15 cellular contexts compared by ENCODE assay signal in genomic region chr2:129885735-129886134, GRCh38.
DNase-seq lines count a peak whose midpoint lies in the region; ATAC-seq and TF ChIP-seq lines count a peak whose summit lies in the region.
"Had no signal": no experiment of that assay in that cellular context is flagged by ENCODE, and none has a peak within 500 bp of the region (broad histone marks: within the 10 kb centered on the region; RNA-seq: fewer than 3 reads in every experiment).

No MANE protein-coding gene starts in this region.

- no peak overlapping the region for H3K4me3 Mint-ChIP-seq in chondrocyte (ENCODE audit: unreplicated experiment)
- no peak overlapping the region for H3K4me3 Mint-ChIP-seq in osteocyte (ENCODE audit: unreplicated experiment)
- H3K4me3 Mint-ChIP-seq: activated naive CD8-positive, alpha-beta T cell treated with anti-CD3 and anti-CD28 coated beads, Interleukin-2, amount 50 U/mL, for 24 hours; naive thymus-derived CD4-positive, alpha-beta T cell had no signal

- H3K27ac Mint-ChIP-seq in chondrocyte (ENCODE audit: unreplicated experiment) (no peak overlapping the region), osteocyte (ENCODE audit: unreplicated experiment) (no peak overlapping the region)
- H3K27ac Mint-ChIP-seq: activated naive CD8-positive, alpha-beta T cell treated with anti-CD3 and anti-CD28 coated beads, Interleukin-2, amount 50 U/mL, for 24 hours; naive thymus-derived CD4-positive, alpha-beta T cell had no signal

- TF ChIP-seq CTCF in chondrocyte (IDR thresholded peaks at IDR 0.05), result peak; percentile 28
- TF ChIP-seq CTCF in osteocyte (IDR thresholded peaks at IDR 0.05), result no peak

- no peaks in the 10 kb centered on the region for H3K36me3 Mint-ChIP-seq in chondrocyte (ENCODE audit: low read depth)
- H3K36me3 Mint-ChIP-seq in osteocyte (ENCODE audit: unreplicated experiment), result no peaks in the 10 kb centered on the region
- H3K36me3 Mint-ChIP-seq: naive thymus-derived CD4-positive, alpha-beta T cell had no signal

- H3K27me3 Mint-ChIP-seq in chondrocyte (ENCODE audit: low read depth) (peaks cover 9% of the 10 kb centered on the region), osteocyte (ENCODE audit: unreplicated experiment) (no peaks in the 10 kb centered on the region)

- H3K4me1 Mint-ChIP-seq in chondrocyte (ENCODE audit: low read depth) (peaks cover 6% of the 10 kb centered on the region), osteocyte (ENCODE audit: unreplicated experiment) (no peaks in the 10 kb centered on the region)
- H3K4me1 Mint-ChIP-seq: activated naive CD8-positive, alpha-beta T cell treated with anti-CD3 and anti-CD28 coated beads, Interleukin-2, amount 50 U/mL, for 24 hours; naive thymus-derived CD4-positive, alpha-beta T cell had no signal

- no peaks in the 10 kb centered on the region for H3K9me3 Mint-ChIP-seq in chondrocyte (ENCODE audit: low read depth)
- no peaks in the 10 kb centered on the region for H3K9me3 Mint-ChIP-seq in osteocyte (ENCODE audit: unreplicated experiment)
- H3K9me3 Mint-ChIP-seq: activated naive CD8-positive, alpha-beta T cell treated with anti-CD3 and anti-CD28 coated beads, Interleukin-2, amount 50 U/mL, for 24 hours had no signal

- ATAC-seq in GM19324 (IDR thresholded peaks at IDR 0.05; ENCODE audit: low FRiP score, unreplicated experiment) (no peak), HG03457 (IDR thresholded peaks at IDR 0.05; ENCODE audit: unreplicated experiment) (no peak), GM18858 (IDR thresholded peaks at IDR 0.05; ENCODE audit: unreplicated experiment) (no peak)
- ATAC-seq: activated naive CD8-positive, alpha-beta T cell treated with anti-CD3 and anti-CD28 coated beads, Interleukin-2, amount 50 U/mL, for 24 hours; naive thymus-derived CD4-positive, alpha-beta T cell had no signal

- DNase-seq in NCI-H524 (lab: John Stamatoyannopoulos, UW) (peak; percentile 17 to 60), NCI-H524 treated with DMSO at 0.1 percent for 48 hours (lab: John Stamatoyannopoulos, UW) (no peak), KG1 (lab: John Stamatoyannopoulos, UW) (peak; percentile 5), chondrocyte (ENCODE audit: low spot score) (no peak), osteocyte (ENCODE audit: extremely low spot score, unreplicated experiment) (peak; percentile 60)
- DNase-seq: activated CD8-positive, alpha-beta memory T cell treated with anti-CD3 and anti-CD28 coated beads, Interleukin-2, amount 50 U/mL, for 4 hours; activated naive CD8-positive, alpha-beta T cell treated with anti-CD3 and anti-CD28 coated beads, Interleukin-2, amount 50 U/mL, for 24 hours; colonic mucosa; kidney glomerular epithelial cell; naive thymus-derived CD4-positive, alpha-beta T cell; NK-92 treated with Interleukin-12 subunit alpha and Interleukin-12 subunit beta, amount 100 ng/mL, for 24 hours; T-helper 9 cell had no signal

Comparison
In these comparisons a context has a peak if more than half of its experiments do, and no peak if none do; other contexts are left out.
1. DNase-seq: peak in NCI-H524 (2 of 2), KG1 (single experiment) and osteocyte (single experiment); none in NCI-H524 treated with DMSO at 0.1 percent for 48 hours (single experiment) and chondrocyte (single experiment).